ENCODE assay signal across 21 cellular contexts in genomic region chr5:87887247-87887646, GRCh38.
"Had no signal": no experiment of that assay in that cellular context is flagged by ENCODE, and none has a peak within 500 bp of the region (broad histone marks: within the 10 kb centered on the region; RNA-seq: fewer than 3 reads in every experiment).

No MANE protein-coding gene starts in this region.

- H3K4me1 ChIP-seq: colonic mucosa, esophagus muscularis mucosa, esophagus squamous epithelium, foreskin keratinocyte, gastrocnemius medialis, gastroesophageal sphincter, heart left ventricle, heart right ventricle had no signal

- H3K27ac ChIP-seq: colonic mucosa, coronary artery, epithelial cell of prostate, esophagus muscularis mucosa, esophagus squamous epithelium, foreskin keratinocyte, gastrocnemius medialis, gastroesophageal sphincter, heart left ventricle, heart right ventricle had no signal

- H3K27me3 ChIP-seq: colonic mucosa, dorsolateral prefrontal cortex, esophagus muscularis mucosa, esophagus squamous epithelium, foreskin keratinocyte, gastrocnemius medialis, gastroesophageal sphincter, heart right ventricle had no signal

- H3K27me3 Mint-ChIP-seq: dendritic cell treated with granulocyte-macrophage colony-stimulating factor and Interleukin-4, amounts not matched to agents 40 ng/mL and 50 ng/mL, for 4 days; effector memory CD8-positive, alpha-beta T cell had no signal

- H3K9me3 ChIP-seq: colonic mucosa, esophagus squamous epithelium, gastrocnemius medialis had no signal

- H3K27ac Mint-ChIP-seq: dendritic cell treated with granulocyte-macrophage colony-stimulating factor and Interleukin-4, amounts not matched to agents 40 ng/mL and 50 ng/mL, for 4 days; effector memory CD8-positive, alpha-beta T cell had no signal

- H3K36me3 ChIP-seq: colonic mucosa, esophagus muscularis mucosa, esophagus squamous epithelium, gastrocnemius medialis, gastroesophageal sphincter, heart left ventricle, heart right ventricle had no signal

- DNase-seq: colonic mucosa; cortex of kidney; dermis blood vessel endothelial cell; dorsolateral prefrontal cortex; effector CD4-positive, alpha-beta T cell; effector CD8-positive, alpha-beta T cell; effector memory CD8-positive, alpha-beta T cell; esophagus squamous epithelium; foreskin fibroblast; foreskin keratinocyte; foreskin melanocyte; gastrocnemius medialis; glutamatergic neuron; head of caudate nucleus; heart left ventricle; heart right ventricle had no signal

- H3K4me3 Mint-ChIP-seq: dendritic cell treated with granulocyte-macrophage colony-stimulating factor and Interleukin-4, amounts not matched to agents 40 ng/mL and 50 ng/mL, for 4 days; effector memory CD8-positive, alpha-beta T cell had no signal

- H3K4me3 ChIP-seq: colonic mucosa, coronary artery, dorsolateral prefrontal cortex, esophagus muscularis mucosa, esophagus squamous epithelium, gastrocnemius medialis, gastroesophageal sphincter, heart left ventricle, heart right ventricle had no signal
